ENCODE assay signal across 8 cellular contexts in genomic region chr19:48332662-48333466, GRCh38.
DNase-seq lines count a peak whose midpoint lies in the region; ATAC-seq and TF ChIP-seq lines count a peak whose summit lies in the region.

No MANE protein-coding gene starts in this region.

- TF ChIP-seq CTCF in choroid plexus epithelial cell (conservative IDR thresholded peaks at IDR 0.05; ENCODE audit: low read depth, low read length), result no peak

- DNase-seq in AG20443 (ENCODE audit: low spot score) (peak; percentile 88), NCI-H345 treated with DMSO at 0.1 percent for 48 hours (lab: John Stamatoyannopoulos, UW; ENCODE audit: unreplicated experiment) (peak; percentile 99), choroid plexus epithelial cell (ENCODE audit: low read depth) (peak; percentile 100), kidney glomerular epithelial cell (lab: John Stamatoyannopoulos, UW) (peak; percentile 98)
- peak; percentile 89 for DNase-seq in activated CD4-positive, alpha-beta T cell treated with anti-CD3 and anti-CD28 coated beads for 1 hour
- DNase-seq in stimulated activated CD4-positive, alpha-beta T cell treated with anti-CD3 and anti-CD28 coated beads, Interleukin-15, amount 100 ng/mL, for 48 hours (ENCODE audit: low read depth in 2 of 2), result peak; percentile 90 to 92

- peak overlapping the region; percentile 55 for H3K4me3 ChIP-seq in choroid plexus epithelial cell (ENCODE audit: low read depth, low read length)

- ATAC-seq in GM19043 (IDR thresholded peaks at IDR 0.05; ENCODE audit: low read depth, unreplicated experiment) (peak; percentile 46), HG03342 (IDR thresholded peaks at IDR 0.05; ENCODE audit: unreplicated experiment) (peak; percentile 47)

Comparison
In these comparisons a context has a peak if more than half of its experiments do, and no peak if none do; other contexts are left out.
1. Peak in every context shown above with its lines: DNase-seq, ATAC-seq and H3K4me3 ChIP-seq.